In genomic region chr2:241265506-241265905, GRCh38 we compare ENCODE assay signal across 26 cellular contexts.
"Had no signal": no experiment of that assay in that cellular context is flagged by ENCODE, and none has a peak within 500 bp of the region (broad histone marks: within the 10 kb centered on the region; RNA-seq: fewer than 3 reads in every experiment).

No MANE protein-coding gene starts in this region.

- H3K27me3 ChIP-seq: brain microvascular endothelial cell, dorsolateral prefrontal cortex had no signal

- H3K27me3 Mint-ChIP-seq: activated CD4-positive, alpha-beta memory T cell treated with anti-CD3 and anti-CD28 coated beads for 36 hours; activated CD4-positive, alpha-beta T cell treated with anti-CD3 and anti-CD28 coated beads for 36 hours; activated CD4-positive, alpha-beta T cell treated with anti-CD3 and anti-CD28 coated beads, Interleukin-2, amount 10 ng/mL, durations not matched to agents 24 days and 14 days; activated naive CD8-positive, alpha-beta T cell; activated T-helper 17 cell treated with anti-CD3 and anti-CD28 coated beads, Interleukin-2, amount 50 U/mL, for 72 hours; central memory CD8-positive, alpha-beta T cell; dendritic cell treated with granulocyte-macrophage colony-stimulating factor and Interleukin-4, amounts not matched to agents 40 ng/mL and 50 ng/mL, for 4 days had no signal

- H3K9me3 Mint-ChIP-seq: activated CD4-positive, alpha-beta memory T cell treated with anti-CD3 and anti-CD28 coated beads for 36 hours; activated CD4-positive, alpha-beta T cell treated with anti-CD3 and anti-CD28 coated beads, Interleukin-2, amount 10 ng/mL, durations not matched to agents 24 days and 14 days; activated T-cell treated with anti-CD3 and anti-CD28 coated beads, Interleukin-2, amount 50 U/mL, for 4 hours; activated T-helper 17 cell treated with anti-CD3 and anti-CD28 coated beads, Interleukin-2, amount 50 U/mL, for 72 hours; central memory CD8-positive, alpha-beta T cell; dendritic cell treated with granulocyte-macrophage colony-stimulating factor and Interleukin-4, amounts not matched to agents 40 ng/mL and 50 ng/mL, for 4 days; endodermal cell had no signal

- DNase-seq: activated CD4-positive, alpha-beta memory T cell treated with anti-CD3 and anti-CD28 coated beads for 36 hours; activated CD4-positive, alpha-beta T cell treated with anti-CD3 and anti-CD28 coated beads for 36 hours; activated CD4-positive, alpha-beta T cell treated with anti-CD3 and anti-CD28 coated beads, Interleukin-2, amount 10 ng/mL, durations not matched to agents 24 days and 14 days; activated CD4-positive, CD25-positive, alpha-beta regulatory T cell; activated CD4-positive, CD25-positive, alpha-beta regulatory T cell treated with anti-CD3 and anti-CD28 coated beads, Interleukin-2, amount 50 U/mL, for 72 hours; activated CD8-positive, alpha-beta T cell treated with anti-CD3 and anti-CD28 coated beads, Interleukin-2, amount 10 ng/mL, durations not matched to agents 7 days and 5 days; activated effector memory CD4-positive, alpha-beta T cell treated with Interleukin-2 at 50 U/mL for 16 hours; activated gamma-delta T cell treated with Interleukin-2 at 50 U/mL for 16 hours; activated naive CD4-positive, alpha-beta T cell treated with anti-CD3 and anti-CD28 coated beads, Interleukin-2, amount 50 U/mL, for 16 hours; activated naive CD4-positive, alpha-beta T cell treated with Interleukin-2 at 50 U/mL for 16 hours; activated T-cell treated with anti-CD3 and anti-CD28 coated beads, Interleukin-2, amount 50 U/mL, for 4 hours; amniotic stem cell; anterior cingulate cortex; brain microvascular endothelial cell; dorsolateral prefrontal cortex; effector memory CD4-positive, alpha-beta T cell; endodermal cell; foreskin fibroblast; head of caudate nucleus; T-helper 2 cell had no signal

- H3K4me3 Mint-ChIP-seq: activated CD4-positive, alpha-beta memory T cell treated with anti-CD3 and anti-CD28 coated beads for 36 hours; activated CD4-positive, alpha-beta T cell treated with anti-CD3 and anti-CD28 coated beads for 36 hours; activated CD4-positive, alpha-beta T cell treated with anti-CD3 and anti-CD28 coated beads, Interleukin-2, amount 10 ng/mL, durations not matched to agents 24 days and 14 days; activated CD8-positive, alpha-beta T cell treated with anti-CD3 and anti-CD28 coated beads, Interleukin-2, amount 10 ng/mL, durations not matched to agents 7 days and 5 days; activated naive CD8-positive, alpha-beta T cell; activated T-cell treated with anti-CD3 and anti-CD28 coated beads, Interleukin-2, amount 50 U/mL, for 4 hours; activated T-helper 17 cell treated with anti-CD3 and anti-CD28 coated beads, Interleukin-2, amount 50 U/mL, for 72 hours; central memory CD8-positive, alpha-beta T cell; dendritic cell treated with granulocyte-macrophage colony-stimulating factor and Interleukin-4, amounts not matched to agents 40 ng/mL and 50 ng/mL, for 4 days; endodermal cell had no signal

- H3K27ac Mint-ChIP-seq: activated CD4-positive, alpha-beta memory T cell treated with anti-CD3 and anti-CD28 coated beads for 36 hours; activated CD4-positive, alpha-beta T cell treated with anti-CD3 and anti-CD28 coated beads for 36 hours; activated CD4-positive, alpha-beta T cell treated with anti-CD3 and anti-CD28 coated beads, Interleukin-2, amount 10 ng/mL, durations not matched to agents 24 days and 14 days; activated CD8-positive, alpha-beta T cell treated with anti-CD3 and anti-CD28 coated beads, Interleukin-2, amount 10 ng/mL, durations not matched to agents 7 days and 5 days; activated naive CD8-positive, alpha-beta T cell; activated T-helper 17 cell treated with anti-CD3 and anti-CD28 coated beads, Interleukin-2, amount 50 U/mL, for 72 hours; dendritic cell treated with granulocyte-macrophage colony-stimulating factor and Interleukin-4, amounts not matched to agents 40 ng/mL and 50 ng/mL, for 4 days; endodermal cell had no signal

- ATAC-seq: activated CD4-positive, alpha-beta T cell treated with anti-CD3 and anti-CD28 coated beads for 36 hours; activated CD8-positive, alpha-beta T cell treated with anti-CD3 and anti-CD28 coated beads, Interleukin-2, amount 10 ng/mL, durations not matched to agents 7 days and 5 days; activated T-cell treated with anti-CD3 and anti-CD28 coated beads, Interleukin-2, amount 50 U/mL, for 4 hours; activated T-helper 17 cell treated with anti-CD3 and anti-CD28 coated beads, Interleukin-2, amount 50 U/mL, for 72 hours; esophagus mucosa had no signal

- H3K4me3 ChIP-seq: coronary artery, dorsolateral prefrontal cortex had no signal

- H3K27ac ChIP-seq: brain microvascular endothelial cell, coronary artery, dorsolateral prefrontal cortex had no signal
